19 cellular contexts compared by ENCODE assay signal in the genomic region with DNA sequence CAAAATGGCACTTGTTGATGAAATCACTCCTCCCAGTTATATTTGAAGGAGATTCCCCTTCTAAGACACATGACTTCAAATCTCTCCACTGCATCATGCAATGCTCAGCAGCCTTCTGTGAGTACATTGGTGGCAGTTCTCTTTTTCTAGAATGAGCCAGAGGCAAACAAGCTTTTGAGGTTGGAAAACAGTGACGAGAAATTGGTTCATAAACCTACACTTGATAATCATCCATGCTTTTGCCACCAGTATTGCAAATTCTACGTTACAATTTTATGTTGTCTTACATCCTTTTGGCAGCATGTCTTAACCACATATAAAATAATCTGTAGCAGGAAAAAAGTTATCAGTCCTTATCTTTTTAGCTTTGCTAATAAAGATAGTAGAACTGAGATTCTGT.
A peak's percentile ranks its signal among the peaks of the same experiment; 100 is the strongest.
DNase-seq lines count a peak whose midpoint lies in the region; ATAC-seq and TF ChIP-seq lines count a peak whose summit lies in the region.
"Had no signal": no experiment of that assay in that cellular context is flagged by ENCODE, and none has a peak within 500 bp of the region (broad histone marks: within the 10 kb centered on the region; RNA-seq: fewer than 3 reads in every experiment).

No MANE protein-coding gene starts in this region.

- DNase-seq in adrenal gland, result peak in 3 of 7 donors; percentile 37 to 54 (median 49)
- DNase-seq in Right ventricle myocardium superior, result no peak
- DNase-seq in neuronal stem cell (ENCODE audit: low spot score), result no peak
- DNase-seq in transverse colon, result no peak
- no peak for DNase-seq in D341Med (ENCODE audit: low spot score)
- DNase-seq: activated CD4-positive, alpha-beta T cell treated with anti-CD3 and anti-CD28 coated beads, Interleukin-2, amount 50 U/mL, for 4 hours; activated T-cell treated with anti-CD3 and anti-CD28 coated beads, Interleukin-2, amount 50 U/mL, for 1 hour; Calu3; effector memory CD4-positive, alpha-beta T cell; GDM1; natural killer cell; NCI-H2029 treated with DMSO at 0.1 percent for 48 hours; NCI-H510A treated with DMSO at 0.1 percent for 48 hours; stimulated activated CD4-positive, alpha-beta T cell treated with anti-CD3 and anti-CD28 coated beads, Interleukin-2, amount 100 ng/mL, for 24 hours had no signal

- H4K91ac ChIP-seq in neuronal stem cell (ENCODE audit: low read depth, low read length, poor library complexity), result no peak overlapping the region

- TF ChIP-seq EP300 in transverse colon (IDR thresholded peaks at IDR 0.05; ENCODE audit: low read depth), result no peak

- no peak for TF ChIP-seq POLR2A in adrenal gland (IDR thresholded peaks at IDR 0.05)
- TF ChIP-seq POLR2A in transverse colon (IDR thresholded peaks at IDR 0.05), result no peak

- H3K18ac ChIP-seq in neuronal stem cell (ENCODE audit: low read length), result no peak overlapping the region

- H3K4me3 ChIP-seq in adrenal gland (no peak overlapping the region), neuronal stem cell (ENCODE audit: low read length in 2 of 2) (no peak overlapping the region), transverse colon (no peak overlapping the region)
- H3K4me3 ChIP-seq: lung, SJSA1 had no signal

- ATAC-seq in Right ventricle myocardium superior (ENCODE audit: poor library complexity) (peak; percentile 43), GM18870 (IDR thresholded peaks at IDR 0.05; ENCODE audit: unreplicated experiment) (no peak), HG02623 (IDR thresholded peaks at IDR 0.05; ENCODE audit: unreplicated experiment) (no peak)
- ATAC-seq: activated naive CD4-positive, alpha-beta T cell treated with anti-CD3 and anti-CD28 coated beads, Interleukin-2, amount 50 U/mL, for 72 hours; natural killer cell had no signal

- no peak overlapping the region for H3K9ac ChIP-seq in neuronal stem cell (ENCODE audit: low read depth, low read length, poor library complexity)

- H3K23ac ChIP-seq in neuronal stem cell (ENCODE audit: low read depth, low read length, poor library complexity), result no peak overlapping the region

- no peak overlapping the region for H4K8ac ChIP-seq in neuronal stem cell (ENCODE audit: low read depth, low read length)

- H2BK120ac ChIP-seq in neuronal stem cell (ENCODE audit: low read depth, low read length), result no peak overlapping the region

- no peaks in the 10 kb centered on the region for H3K79me1 ChIP-seq in neuronal stem cell (ENCODE audit: low read depth, low read length)

- in situ Hi-C loops in transverse colon (cut with MboI; ENCODE audit: low pct_ligation_motif_present in 1 of 4, low pct_unique_long_range_greater_than_20kb in 1 of 4, low sequenced_read_pairs in 3 of 4), result no loop called here

- H2BK15ac ChIP-seq in neuronal stem cell (ENCODE audit: low read length), result no peak overlapping the region

- no peak overlapping the region for H3K14ac ChIP-seq in neuronal stem cell (ENCODE audit: low read length)

- H3K27me3 ChIP-seq in adrenal gland (no peaks in the 10 kb centered on the region), neuronal stem cell (ENCODE audit: control insufficient read depth in 3 of 3, insufficient read depth in 3 of 3, low read depth in 1 of 3, low read length in 3 of 3) (no peaks in the 10 kb centered on the region), transverse colon (no peaks in the 10 kb centered on the region)
- H3K27me3 ChIP-seq: SJSA1 had no signal

- H3K4ac ChIP-seq in neuronal stem cell (ENCODE audit: low read length), result no peak overlapping the region

- H3K27ac ChIP-seq in adrenal gland, result peak overlapping the region in 3 of 5 donors; percentile 40 to 78 (median 72)
- H3K27ac ChIP-seq in neuronal stem cell (replicated peaks; ENCODE audit: low read length), result no peak overlapping the region
- H3K27ac ChIP-seq in transverse colon, result peak overlapping the region in 3 of 4 donors; percentile 10 to 39 (median 32)
- H3K27ac ChIP-seq: SJSA1 had no signal

- no peak for TF ChIP-seq CTCF in adrenal gland (IDR thresholded peaks at IDR 0.05)
- no peak for TF ChIP-seq CTCF in transverse colon (IDR thresholded peaks at IDR 0.05)

- H2BK12ac ChIP-seq in neuronal stem cell (ENCODE audit: low read length), result no peak overlapping the region

- peak overlapping the region; percentile 26 for H2AFZ ChIP-seq in neuronal stem cell (ENCODE audit: low read length)

- no peak overlapping the region for H2BK5ac ChIP-seq in neuronal stem cell (ENCODE audit: low read length)

- H2AK5ac ChIP-seq in neuronal stem cell (ENCODE audit: low read depth, low read length), result no peak overlapping the region

- intact Hi-C loops in adrenal gland (cut with DNase I), result no loop called here
- intact Hi-C loops in Right ventricle myocardium superior (cut with DNase I), result no loop called here
- intact Hi-C loops in transverse colon (cut with DNase I; ENCODE audit: low total_unique reads), result no loop called here

- H3K9me3 ChIP-seq in adrenal gland (replicated peaks in 1 of 3) (no peaks in the 10 kb centered on the region), neuronal stem cell (replicated peaks in 1 of 2; ENCODE audit: control insufficient read depth in 2 of 2, insufficient read depth in 1 of 2, low read depth in 1 of 2, low read length in 2 of 2) (peaks cover 3 to 9% of the 10 kb centered on the region in 2 donors), transverse colon (no peaks in the 10 kb centered on the region)
- H3K9me3 ChIP-seq: SJSA1 had no signal

- H3K36me3 ChIP-seq in adrenal gland (replicated peaks in 1 of 2), result no peaks in the 10 kb centered on the region
- H3K36me3 ChIP-seq in neuronal stem cell (replicated peaks in 1 of 2; ENCODE audit: control insufficient read depth in 2 of 2, insufficient read depth in 2 of 2, low read length in 2 of 2), result no peaks in the 10 kb centered on the region
- H3K36me3 ChIP-seq in transverse colon, result no peaks in the 10 kb centered on the region
- H3K36me3 ChIP-seq: SJSA1 had no signal

- 37 to 47% (median 41%) methylated on average over 2 of the region's 2 CpGs for WGBS in adrenal gland, 4 donors
- no CpG with 5 or more reads among the region's 2 CpGs for WGBS in neuronal stem cell (ENCODE audit: extremely low coverage in 2 of 2, insufficient read length in 2 of 2, insufficient replicate concordance in 1 of 2), 2 donors
- 52 to 83% methylated on average over 1 to 2 of the region's 2 CpGs for WGBS in transverse colon (ENCODE audit: low coverage in 1 of 2), 2 donors

- no peak overlapping the region for H3K4me2 ChIP-seq in neuronal stem cell (ENCODE audit: insufficient read depth, low read length, poor library complexity, severe bottlenecking)

- H3K4me1 ChIP-seq in adrenal gland (replicated peaks in 1 of 2), result peaks cover 7 to 27% of the 10 kb centered on the region in 2 donors
- H3K4me1 ChIP-seq in neuronal stem cell (ENCODE audit: control insufficient read depth in 2 of 2, insufficient read depth in 1 of 2, low read depth in 1 of 2, low read length in 2 of 2), result no peaks in the 10 kb centered on the region
- no peaks in the 10 kb centered on the region for H3K4me1 ChIP-seq in transverse colon
